ENCODE assay signal across 8 cellular contexts in the genomic region with DNA sequence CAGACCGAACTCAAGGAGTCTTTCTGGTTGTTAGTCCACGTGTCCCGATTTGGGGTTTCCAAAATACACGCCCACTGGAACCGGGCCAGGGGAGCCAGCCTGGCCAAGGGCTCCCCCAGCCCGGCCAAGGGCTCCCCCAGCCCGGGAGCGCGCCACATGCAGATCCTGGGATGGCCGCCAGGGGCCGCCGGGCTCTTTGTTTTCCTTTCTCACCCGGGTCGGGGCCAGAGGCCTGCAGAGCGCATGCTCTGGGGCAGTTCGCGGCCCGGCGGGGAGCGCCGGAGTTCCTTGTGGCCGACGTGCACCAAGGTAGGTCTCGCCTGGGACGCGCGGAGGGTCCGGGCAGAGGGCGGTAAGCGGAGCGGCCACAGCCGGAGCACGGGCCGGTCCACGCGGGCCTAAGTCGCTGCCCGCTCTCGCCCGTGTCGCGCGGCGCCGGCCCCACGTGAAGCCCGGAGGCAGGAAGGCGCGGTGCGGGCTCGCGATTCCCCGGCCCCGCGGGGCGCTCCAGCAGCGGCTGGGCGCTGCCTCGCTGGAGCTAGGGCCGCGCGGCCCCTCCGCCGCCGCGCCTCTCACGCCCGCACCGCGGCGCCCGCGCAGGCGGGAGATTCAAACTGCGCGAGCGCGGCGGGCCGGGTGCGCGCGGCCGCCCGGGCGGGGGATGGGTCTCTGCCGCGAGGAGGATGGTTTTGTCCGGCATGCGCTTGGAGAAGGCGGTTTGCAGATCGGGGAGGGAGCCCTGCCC. TPM values are rescaled to one million over a fixed set of nuclear protein-coding genes. Genes with fewer than 3 reads are reported as not detected.
DNase-seq lines count a peak whose midpoint lies in the region; ATAC-seq, FAIRE-seq and TF ChIP-seq lines count a peak whose summit lies in the region.

No MANE protein-coding gene starts in this region.

- no peaks in the 10 kb centered on the region for H3K27me3 Mint-ChIP-seq in activated B cell treated with CpG ODN at 0.5 μM for 24 hours

- no peak for FAIRE-seq in kidney (lab: Jason Lieb, UNC)

- peak; percentile 94 for DNase-seq in AG08396 (ENCODE audit: low spot score)
- peak; percentile 88 for DNase-seq in NCI-H2171 treated with DMSO at 0.1 percent for 48 hours (lab: John Stamatoyannopoulos, UW)
- DNase-seq in activated B cell treated with CpG ODN at 0.5 μM for 24 hours: peak; percentile 89
- DNase-seq in caudate nucleus (lab: John Stamatoyannopoulos, UW): peak in 59 of 61 donors; percentile 17 to 88 (median 78)
- DNase-seq in kidney: peak; percentile 96
- DNase-seq in stimulated activated CD4-positive, alpha-beta T cell treated with anti-CD3 and anti-CD28 coated beads, Interleukin-15, amount 100 ng/mL, for 1 hour (ENCODE audit: low read depth in 1 of 2, low spot score in 1 of 2): peak; percentile 82 to 87

- H3K27ac Mint-ChIP-seq in activated B cell treated with CpG ODN at 0.5 μM for 24 hours: peak overlapping the region; percentile 73

- intact Hi-C loops in activated B cell treated with CpG ODN at 0.5 μM for 24 hours (cut with micrococcal nuclease): loop anchor here (1.0 to 5.0 kb wide), 8 partner anchors 12 to 359 kb away; a partner anchor contains a TSS
- intact Hi-C loops in kidney (cut with DNase I): no loop called here

- peak overlapping the region; percentile 36 for H3K27ac ChIP-seq in caudate nucleus (ENCODE audit: low read depth, low read length)
- peak overlapping the region; percentile 51 to 64 for H3K27ac ChIP-seq in kidney (ENCODE audit: low read depth in 2 of 2, low read length in 2 of 2)

- H3K36me3 Mint-ChIP-seq in activated B cell treated with CpG ODN at 0.5 μM for 24 hours (ENCODE audit: low read depth): peaks cover 30% of the 10 kb centered on the region

- POLR2A ChIA-PET in activated B cell treated with CpG ODN at 0.5 μM for 24 hours (lab: Charles Lee): interaction anchor here (1.0 to 5.9 kb wide), 8 partner anchors 11 to 130 kb away, joined by 3 to 85 read pairs (median 6); a partner anchor contains a TSS

- no peaks in the 10 kb centered on the region for H3K9me3 Mint-ChIP-seq in activated B cell treated with CpG ODN at 0.5 μM for 24 hours

- ATAC-seq in GM18867 (IDR thresholded peaks at IDR 0.05; ENCODE audit: unreplicated experiment) (peak; percentile 74), HG03097 (IDR thresholded peaks at IDR 0.05; ENCODE audit: low FRiP score, unreplicated experiment) (peak; percentile 78), activated B cell treated with CpG ODN at 0.5 μM for 24 hours (ENCODE audit: low read depth) (peak; percentile 88)

- peak overlapping the region; percentile 47 to 61 for H3K4me3 ChIP-seq in kidney (ENCODE audit: low read length in 2 of 2)

- H3K9ac ChIP-seq in kidney (ENCODE audit: low read length in 2 of 2): peak overlapping the region; percentile 35 to 37

- CTCF ChIA-PET in activated B cell treated with CpG ODN at 0.5 μM for 24 hours (lab: Charles Lee): interaction anchor here (0.6 to 2.7 kb wide), 8 partner anchors 10 to 358 kb away, joined by 3 to 13 read pairs (median 6); no protein-coding TSS in a partner anchor

- peaks cover 28% of the 10 kb centered on the region for H3K4me1 Mint-ChIP-seq in activated B cell treated with CpG ODN at 0.5 μM for 24 hours

- no peak for TF ChIP-seq CTCF in activated B cell treated with CpG ODN at 0.5 μM for 24 hours (IDR thresholded peaks at IDR 0.05)
- TF ChIP-seq CTCF in kidney (IDR thresholded peaks at IDR 0.05; ENCODE audit: borderline replicate concordance, extremely low read depth, insufficient read depth): peak; percentile 97

- H3K4me3 Mint-ChIP-seq in activated B cell treated with CpG ODN at 0.5 μM for 24 hours: peak overlapping the region; percentile 90

- peaks cover 0 to 10% of the 10 kb centered on the region in 2 donors for H3K4me1 ChIP-seq in kidney (ENCODE audit: control insufficient read depth in 1 of 2, insufficient read depth in 1 of 2, low read depth in 1 of 2, low read length in 2 of 2)

- no peaks in the 10 kb centered on the region for H3K9me3 ChIP-seq in kidney (ENCODE audit: control insufficient read depth in 1 of 2, low read length in 2 of 2)

- peaks cover 0 to 5% of the 10 kb centered on the region in 2 donors for H3K36me3 ChIP-seq in kidney (ENCODE audit: control insufficient read depth in 1 of 2, insufficient read depth in 2 of 2, low read length in 2 of 2)

RNA-seq across cellular contexts. Expression of a gene that starts 12.3 kb away (rescaled TPM):
- 45.2 and 47.5 TPM in 2 replicates for total RNA-seq in activated B cell treated with CpG ODN at 0.5 μM for 24 hours
- total RNA-seq in kidney: 19.9 TPM
- polyA plus RNA-seq in kidney (ENCODE audit: insufficient read depth, low read depth, low replicate concordance): 5.7 TPM

RNA-seq across cellular contexts. Expression of a gene that starts 34.7 kb away (rescaled TPM):
- total RNA-seq in activated B cell treated with CpG ODN at 0.5 μM for 24 hours (36.9 and 42.0 TPM in 2 replicates), kidney (30.2 TPM)
- polyA plus RNA-seq in kidney (ENCODE audit: insufficient read depth, low read depth, low replicate concordance): 27.7 TPM

Comparison
In these comparisons a context has a peak if more than half of its experiments do, and no peak if none do; other contexts are left out.
1. Peak in every context shown above with its lines: DNase-seq, ATAC-seq, H3K4me3 ChIP-seq and H3K27ac ChIP-seq.